In genomic region chr10:13051126-13051694, GRCh38 we compare ENCODE assay signal across 16 cellular contexts. TPM values are rescaled to one million over a fixed set of nuclear protein-coding genes. Genes with fewer than 3 reads are reported as not detected.
A peak's percentile ranks its signal among the peaks of the same experiment; 100 is the strongest.
DNase-seq lines count a peak whose midpoint lies in the region; ATAC-seq and TF ChIP-seq lines count a peak whose summit lies in the region.
"Had no signal": no experiment of that assay in that cellular context is flagged by ENCODE, and none has a peak within 500 bp of the region (broad histone marks: within the 10 kb centered on the region; RNA-seq: fewer than 3 reads in every experiment).

No MANE protein-coding gene starts in this region.

- no peak for ATAC-seq in GM19023 (IDR thresholded peaks at IDR 0.05; ENCODE audit: unreplicated experiment)
- ATAC-seq: CD8-positive, alpha-beta T cell; GM23338; HCT116 had no signal

- H3K36me3 Mint-ChIP-seq in nephron progenitor cell (ENCODE audit: low read depth) (no peaks in the 10 kb centered on the region), osteocyte (ENCODE audit: unreplicated experiment) (no peaks in the 10 kb centered on the region)
- H3K36me3 Mint-ChIP-seq: CD4-positive, CD25-positive, alpha-beta regulatory T cell; CD8-positive, alpha-beta T cell had no signal

- no peaks in the 10 kb centered on the region for H3K9me3 Mint-ChIP-seq in nephron progenitor cell
- no peaks in the 10 kb centered on the region for H3K9me3 Mint-ChIP-seq in osteocyte (ENCODE audit: unreplicated experiment)
- H3K9me3 Mint-ChIP-seq: CD8-positive, alpha-beta T cell; GM23338; H9 had no signal

- H3K27me3 Mint-ChIP-seq in nephron progenitor cell (ENCODE audit: low read depth, poor library complexity) (peaks cover 7% of the 10 kb centered on the region), osteocyte (ENCODE audit: unreplicated experiment) (peaks cover 47% of the 10 kb centered on the region)

- H3K4me1 Mint-ChIP-seq in nephron progenitor cell (peaks cover 17% of the 10 kb centered on the region), osteocyte (ENCODE audit: unreplicated experiment) (peaks cover 3% of the 10 kb centered on the region)
- H3K4me1 Mint-ChIP-seq: B cell; CD4-positive, CD25-positive, alpha-beta regulatory T cell had no signal

- TF ChIP-seq CTCF in nephron progenitor cell (IDR thresholded peaks at IDR 0.05) (no peak), osteocyte (IDR thresholded peaks at IDR 0.05) (no peak)

- H3K27ac Mint-ChIP-seq in nephron progenitor cell: peak overlapping the region; percentile 30
- no peak overlapping the region for H3K27ac Mint-ChIP-seq in osteocyte (ENCODE audit: unreplicated experiment)
- H3K27ac Mint-ChIP-seq: B cell; CD4-positive, CD25-positive, alpha-beta regulatory T cell; CD8-positive, alpha-beta T cell; GM23338 had no signal

- H3K4me3 Mint-ChIP-seq in nephron progenitor cell (no peak overlapping the region), osteocyte (ENCODE audit: unreplicated experiment) (no peak overlapping the region)
- H3K4me3 Mint-ChIP-seq: B cell; CD4-positive, CD25-positive, alpha-beta regulatory T cell; CD8-positive, alpha-beta T cell; GM23338; H9 had no signal

- DNase-seq in NCI-H345 (lab: John Stamatoyannopoulos, UW) (peak; percentile 16), NCI-H69 (lab: John Stamatoyannopoulos, UW) (peak; percentile 2), nephron progenitor cell (no peak), osteocyte (ENCODE audit: extremely low spot score, unreplicated experiment) (peak; percentile 53), 8988T (no peak)
- no peak for DNase-seq in activated CD4-positive, alpha-beta T cell treated with anti-CD3 and anti-CD28 coated beads, Interleukin-2, amount 50 U/mL, for 48 hours
- DNase-seq: Caco-2; CD4-positive, CD25-positive, alpha-beta regulatory T cell; CD8-positive, alpha-beta T cell; DMS153; DND-41; H9 had no signal

RNA-seq across cellular contexts. Expression of gene OPTN, which starts 48.8 kb away (rescaled TPM):
- total RNA-seq in osteocyte: 107 and 116 TPM in 2 replicates

RNA-seq across cellular contexts. Expression of gene CCDC3, which starts 49.7 kb away (rescaled TPM):
- total RNA-seq in osteocyte: 14.1 and 15.0 TPM in 2 replicates
- total RNA-seq: CD8-positive, alpha-beta T cell had no signal

Comparison
In these comparisons a context has a peak if more than half of its experiments do, and no peak if none do; other contexts are left out.
1. DNase-seq: peak in NCI-H345 (single experiment), NCI-H69 (single experiment) and osteocyte (single experiment); none in nephron progenitor cell (single experiment), activated CD4-positive, alpha-beta T cell treated with anti-CD3 and anti-CD28 coated beads, Interleukin-2, amount 50 U/mL, for 48 hours (0 of 2) and 8988T (single experiment).